30 cellular contexts compared by ENCODE assay signal in genomic region chr19:51029718-51030117, GRCh38. TPM values are rescaled to one million over a fixed set of nuclear protein-coding genes. Genes with fewer than 3 reads are reported as not detected.
DNase-seq lines count a peak whose midpoint lies in the region; ATAC-seq, FAIRE-seq and TF ChIP-seq lines count a peak whose summit lies in the region.
"Had no signal": no experiment of that assay in that cellular context is flagged by ENCODE, and none has a peak within 500 bp of the region (broad histone marks: within the 10 kb centered on the region; RNA-seq: fewer than 3 reads in every experiment).

No MANE protein-coding gene starts in this region.

- no peaks in the 10 kb centered on the region for H3K79me2 ChIP-seq in K562 (ENCODE audit: control insufficient read depth, insufficient read depth, low read length)

- POLR2A ChIA-PET in K562 (lab: Yijun Ruan, JAX): no interaction called here

- peak; percentile 19 for FAIRE-seq in K562 (lab: Jason Lieb, UNC)
- FAIRE-seq: D721Med, GM18507, keratinocyte, small intestine, urothelium cell line had no signal

- in situ Hi-C loops in K562 (cut with MboI): no loop called here

- peak; percentile 77 for DNase-seq in NCI-H2029 (lab: John Stamatoyannopoulos, UW)
- no peak for DNase-seq in NCI-H2029 treated with DMSO at 0.1 percent for 48 hours (lab: John Stamatoyannopoulos, UW)
- DNase-seq in NB4 (ENCODE audit: low read depth): peak; percentile 25
- peak; percentile 18 to 68 (median 64) for DNase-seq in K562 (ENCODE audit: extremely low read depth in 1 of 4, low spot score in 3 of 4)
- DNase-seq in sigmoid colon: peak; percentile 10
- DNase-seq in HPDE6-E6E7 (ENCODE audit: extremely low spot score): no peak
- DNase-seq: activated B cell treated with CpG ODN at 0.5 μM for 24 hours; activated CD4-positive, alpha-beta T cell treated with anti-CD3 and anti-CD28 coated beads, Interleukin-2, amount 50 U/mL, for 4 hours; activated T-cell treated with anti-CD3 and anti-CD28 coated beads, Interleukin-2, amount 50 U/mL, for 48 hours; central memory CD4-positive, alpha-beta T cell; H9; left ventricle myocardium inferior; MG63; NCI-H2081 treated with DMSO at 0.1 percent for 48 hours; NCI-H446 treated with DMSO at 0.1 percent for 48 hours; small intestine; stimulated activated naive CD8-positive, alpha-beta T cell treated with anti-CD3 and anti-CD28 coated beads, Interleukin-15, Interleukin-2, amounts not matched to agents 100 U/mL and 50 U/mL, for 24 hours had no signal

- intact Hi-C loops in K562 (cut with micrococcal nuclease): no loop called here
- intact Hi-C loops in sigmoid colon (cut with DNase I): no loop called here

- TF ChIP-seq RAD21 in K562 (CRISPR knock-in tag; conservative IDR thresholded peaks at IDR 0.05 in 1 of 2, IDR thresholded peaks at IDR 0.05 in 1 of 2): no peak

- H3K9me1 ChIP-seq in K562 (ENCODE audit: control insufficient read depth, insufficient read depth, low read length): peaks cover 2% of the 10 kb centered on the region

- BruUV-seq in K562 (replicated peaks; lab: Mats Ljungman, UMichigan): no TSS peak

- H3K9ac ChIP-seq in K562 (ENCODE audit: insufficient read depth in 1 of 2, low read depth in 2 of 2, low read length in 2 of 2): no peak overlapping the region

- TF ChIP-seq CTCF in NB4 (IDR thresholded peaks at IDR 0.05; ENCODE audit: low read depth, low read length) (no peak), K562 (IDR thresholded peaks at IDR 0.05 in 2 of 3, conservative IDR thresholded peaks at IDR 0.05 in 1 of 3; ENCODE audit: insufficient read depth in 2 of 3, low read depth in 1 of 3, low read length in 3 of 3) (no peak), sigmoid colon (IDR thresholded peaks at IDR 0.05) (no peak)

- H3K4me2 ChIP-seq in K562 (ENCODE audit: insufficient read depth, low read length): no peak overlapping the region

- H3K36me3 ChIP-seq in K562 (ENCODE audit: control insufficient read depth, insufficient read depth, low read length): no peaks in the 10 kb centered on the region
- H3K36me3 ChIP-seq in sigmoid colon: no peaks in the 10 kb centered on the region
- H3K36me3 ChIP-seq: left ventricle myocardium inferior, MG63, SJSA1 had no signal

- no peak overlapping the region for H3K4me3 ChIP-seq in NB4 (ENCODE audit: low read depth, low read length)
- no peak overlapping the region for H3K4me3 ChIP-seq in K562
- H3K4me3 ChIP-seq in sigmoid colon: no peak overlapping the region
- H3K4me3 ChIP-seq: left ventricle myocardium inferior, MG63, SJSA1 had no signal

- H3K4me1 ChIP-seq in K562 (replicated peaks in 1 of 2; ENCODE audit: control insufficient read depth in 2 of 2, insufficient read depth in 2 of 2, low read length in 2 of 2) (peaks cover 0 to 14% of the 10 kb centered on the region in 2 experiments; a peak in 2 of 5 replicates), sigmoid colon (no peaks in the 10 kb centered on the region)
- H3K4me1 ChIP-seq: left ventricle myocardium inferior, SJSA1 had no signal

- TF ChIP-seq EP300 in K562 (IDR thresholded peaks at IDR 0.05; ENCODE audit: low read length) (no peak), sigmoid colon (IDR thresholded peaks at IDR 0.05) (no peak)

- no peaks in the 10 kb centered on the region for H4K20me1 ChIP-seq in K562 (replicated peaks; ENCODE audit: control insufficient read depth, insufficient read depth, low read length)

- CTCF ChIA-PET in K562 (lab: Yijun Ruan, JAX; ENCODE audit: low intra/inter-chr PET ratio): interaction anchor here (0.6 kb wide), 1 partner anchor 360 kb away, joined by 5 read pairs; no protein-coding TSS in a partner anchor

- 3% methylated on average over 2 of the region's 2 CpGs for WGBS in K562 (ENCODE audit: insufficient coverage, low coverage, missing lambda C conversion rate)
- 72 to 78% methylated on average over 2 of the region's 2 CpGs for WGBS in sigmoid colon, 2 donors

- H3K27ac ChIP-seq in K562 (ENCODE audit: extremely low read depth, low read depth, low read length): no peak overlapping the region
- H3K27ac ChIP-seq in sigmoid colon: no peak overlapping the region
- H3K27ac ChIP-seq: left ventricle myocardium inferior, RWPE1, SJSA1 had no signal

- H3K27me3 ChIP-seq in K562 (ENCODE audit: control insufficient read depth in 2 of 2, insufficient read depth in 2 of 2, low read length in 2 of 2) (peaks cover 13 to 61% of the 10 kb centered on the region in 2 experiments; a peak in 4 of 5 replicates), sigmoid colon (peaks cover 0 to 62% (median 16%) of the 10 kb centered on the region in 3 donors)

- ATAC-seq in K562: peak; percentile 80
- ATAC-seq in HG02938 (IDR thresholded peaks at IDR 0.05; ENCODE audit: unreplicated experiment): no peak
- ATAC-seq in HG03469 (IDR thresholded peaks at IDR 0.05; ENCODE audit: unreplicated experiment): no peak
- ATAC-seq: stimulated activated naive CD8-positive, alpha-beta T cell treated with anti-CD3 and anti-CD28 coated beads, Interleukin-15, Interleukin-2, amounts not matched to agents 100 U/mL and 50 U/mL, for 24 hours had no signal

- H3K9me3 ChIP-seq in K562 (replicated peaks; ENCODE audit: control insufficient read depth, insufficient read depth, low read depth, low read length) (no peaks in the 10 kb centered on the region), sigmoid colon (no peaks in the 10 kb centered on the region)
- H3K9me3 ChIP-seq: left ventricle myocardium inferior, MG63, SJSA1 had no signal

- no peak overlapping the region for H2AFZ ChIP-seq in K562 (ENCODE audit: low read depth, low read length)

- TF ChIP-seq POLR2A in NB4 (IDR thresholded peaks at IDR 0.05; ENCODE audit: extremely low read depth, insufficient read length) (no peak), K562 (conservative IDR thresholded peaks at IDR 0.05) (no peak), sigmoid colon (IDR thresholded peaks at IDR 0.05) (no peak)

RNA-seq across cellular contexts. Expression of gene KLK11, which starts 3.3 kb away (rescaled TPM):
- total RNA-seq in K562 (2011; cell fraction: chromatin; rRNA removed; ENCODE audit: low replicate concordance): not detected in 2 replicates
- not detected in 2 replicates for total RNA-seq in K562 (2011; cell fraction: nucleolus; rRNA removed)
- total RNA-seq in K562 (2011; cell fraction: nucleoplasm; rRNA removed): not detected in 2 replicates
- not detected in 2 replicates for total RNA-seq in K562 (2014; rRNA removed)
- not detected in 2 replicates for total RNA-seq in K562 (2014; rRNA removed; fragmentation: Illumina TruSeq; extraction: Trizol)
- total RNA-seq in K562 (2015; rRNA removed; fragmentation: Illumina TruSeq; extraction: Trizol): not detected in 2 replicates
- total RNA-seq in K562 (2021): not detected in 2 replicates
- polyA plus RNA-seq in K562 (2011; rRNA removed): not detected in 2 replicates
- not detected in 2 replicates for polyA plus RNA-seq in K562 (2011; cell fraction: cytosol; rRNA removed)
- polyA plus RNA-seq in K562 (2011; cell fraction: nucleus; rRNA removed): not detected in 2 replicates
- not detected in 2 replicates for polyA plus RNA-seq in K562 (2012)
- not detected in 2 replicates for polyA plus RNA-seq in K562 (2014; fragmentation: Illumina TruSeq; extraction: Trizol)
- not detected for polyA plus RNA-seq in K562 (2014; fragmentation: Nextera tagmentation; extraction: Ambion mirVana)
- not detected in 2 replicates for polyA plus RNA-seq in K562 (2014; rRNA removed)
- not detected in 2 replicates for polyA minus RNA-seq in K562 (2011; rRNA and poly(A)+ RNA removed)
- not detected in 2 replicates for polyA minus RNA-seq in K562 (2011; cell fraction: cytosol; rRNA and poly(A)+ RNA removed)
- polyA minus RNA-seq in K562 (2011; cell fraction: nucleus; rRNA and poly(A)+ RNA removed): not detected in 2 replicates
- under 1 TPM in 1 of 4 donors, not detected in 3; 0.71 TPM for total RNA-seq in sigmoid colon
- polyA plus RNA-seq in sigmoid colon: under 1 TPM in 1 of 3 donors, not detected in 2; 0.76 TPM
- total RNA-seq: A172; activated B cell treated with CpG ODN at 0.5 μM for 24 hours; fibroblast of villous mesenchyme; H9; left ventricle myocardium inferior; myocyte; SJSA1; T-helper 1 cell treated with Interleukin-12 subunit alpha and Interleukin-12 subunit beta and Interleukin-4 antibody, amounts not matched to agents 30 ng/mL and 1 ng/mL, for 36 hours had no signal
- polyA plus RNA-seq: IgD-negative memory B cell had no signal

RNA-seq across cellular contexts. Expression of gene KLK12, which starts 5.1 kb away (rescaled TPM):
- total RNA-seq in K562 (2011; cell fraction: chromatin; rRNA removed; ENCODE audit: low replicate concordance): not detected in 2 replicates
- not detected in 2 replicates for total RNA-seq in K562 (2011; cell fraction: nucleolus; rRNA removed)
- total RNA-seq in K562 (2011; cell fraction: nucleoplasm; rRNA removed): not detected in 2 replicates
- not detected in 2 replicates for total RNA-seq in K562 (2014; rRNA removed)
- not detected in 2 replicates for total RNA-seq in K562 (2014; rRNA removed; fragmentation: Illumina TruSeq; extraction: Trizol)
- not detected in 2 replicates for total RNA-seq in K562 (2015; rRNA removed; fragmentation: Illumina TruSeq; extraction: Trizol)
- total RNA-seq in K562 (2021): not detected in 2 replicates
- polyA plus RNA-seq in K562 (2011; rRNA removed): not detected in 2 replicates
- not detected in 2 replicates for polyA plus RNA-seq in K562 (2011; cell fraction: cytosol; rRNA removed)
- not detected in 2 replicates for polyA plus RNA-seq in K562 (2011; cell fraction: nucleus; rRNA removed)
- polyA plus RNA-seq in K562 (2012): not detected in 2 replicates
- not detected in 2 replicates for polyA plus RNA-seq in K562 (2014; fragmentation: Illumina TruSeq; extraction: Trizol)
- not detected for polyA plus RNA-seq in K562 (2014; fragmentation: Nextera tagmentation; extraction: Ambion mirVana)
- polyA plus RNA-seq in K562 (2014; rRNA removed): not detected in 2 replicates
- polyA minus RNA-seq in K562 (2011; rRNA and poly(A)+ RNA removed): not detected in 2 replicates
- polyA minus RNA-seq in K562 (2011; cell fraction: cytosol; rRNA and poly(A)+ RNA removed): not detected in 2 replicates
- polyA minus RNA-seq in K562 (2011; cell fraction: nucleus; rRNA and poly(A)+ RNA removed): not detected in 2 replicates
- total RNA-seq in sigmoid colon: not detected
- polyA plus RNA-seq in sigmoid colon: 1 to 10 TPM in 1 of 3 donors, not detected in 2; 2.6 TPM
- total RNA-seq: A172; activated B cell treated with CpG ODN at 0.5 μM for 24 hours; fibroblast of villous mesenchyme; H9; left ventricle myocardium inferior; myocyte; SJSA1; T-helper 1 cell treated with Interleukin-12 subunit alpha and Interleukin-12 subunit beta and Interleukin-4 antibody, amounts not matched to agents 30 ng/mL and 1 ng/mL, for 36 hours had no signal
- polyA plus RNA-seq: IgD-negative memory B cell, keratinocyte had no signal

RNA-seq across cellular contexts. Expression of gene KLK10, which starts 10.2 kb away (rescaled TPM):
- total RNA-seq in K562 (2011; cell fraction: chromatin; rRNA removed; ENCODE audit: low replicate concordance): not detected in 2 replicates
- total RNA-seq in K562 (2011; cell fraction: nucleolus; rRNA removed): not detected in 2 replicates
- 0.46 TPM in 1 of 2 replicates, not detected in the other for total RNA-seq in K562 (2011; cell fraction: nucleoplasm; rRNA removed)
- total RNA-seq in K562 (2014; rRNA removed) (not detected in 2 replicates), K562 (2014; rRNA removed; fragmentation: Illumina TruSeq; extraction: Trizol) (not detected in 2 replicates), K562 (2015; rRNA removed; fragmentation: Illumina TruSeq; extraction: Trizol) (not detected in 2 replicates), K562 (2021) (0.11 TPM in 1 of 2 replicates, not detected in the other), sigmoid colon (1 to 10 TPM in 1 of 4 donors, under 1 TPM in 1, not detected in 2; 0.82 to 2.5 TPM)
- polyA plus RNA-seq in K562 (2011; rRNA removed) (not detected in 2 replicates), K562 (2014; fragmentation: Illumina TruSeq; extraction: Trizol) (not detected in 2 replicates), K562 (2014; fragmentation: Nextera tagmentation; extraction: Ambion mirVana) (not detected), K562 (2014; rRNA removed) (not detected in 2 replicates), sigmoid colon (under 1 TPM; 0.60 to 0.69 (median 0.67) TPM)
- polyA plus RNA-seq in K562 (2011; cell fraction: cytosol; rRNA removed): 0.18 TPM in 1 of 2 replicates, not detected in the other
- not detected in 2 replicates for polyA plus RNA-seq in K562 (2011; cell fraction: nucleus; rRNA removed)
- 0.03 and 0.08 TPM in 2 replicates for polyA plus RNA-seq in K562 (2012)
- polyA minus RNA-seq in K562 (2011; rRNA and poly(A)+ RNA removed): not detected in 2 replicates
- not detected in 2 replicates for polyA minus RNA-seq in K562 (2011; cell fraction: cytosol; rRNA and poly(A)+ RNA removed)
- polyA minus RNA-seq in K562 (2011; cell fraction: nucleus; rRNA and poly(A)+ RNA removed): not detected in 2 replicates
- total RNA-seq: A172; activated B cell treated with CpG ODN at 0.5 μM for 24 hours; fibroblast of villous mesenchyme; left ventricle myocardium inferior; myocyte; SJSA1; T-helper 1 cell treated with Interleukin-12 subunit alpha and Interleukin-12 subunit beta and Interleukin-4 antibody, amounts not matched to agents 30 ng/mL and 1 ng/mL, for 36 hours had no signal
- polyA plus RNA-seq: IgD-negative memory B cell had no signal

RNA-seq across cellular contexts. Expression of gene KLK8, which starts 28.3 kb away (rescaled TPM):
- total RNA-seq in K562 (2011; cell fraction: chromatin; rRNA removed; ENCODE audit: low replicate concordance): 0.93 TPM in 1 of 2 replicates, not detected in the other
- 0.66 and 2.2 TPM in 2 replicates for total RNA-seq in K562 (2011; cell fraction: nucleolus; rRNA removed)
- 1.2 and 3.7 TPM in 2 replicates for total RNA-seq in K562 (2011; cell fraction: nucleoplasm; rRNA removed)
- 0.45 TPM in 1 of 2 replicates, not detected in the other for total RNA-seq in K562 (2014; rRNA removed)
- total RNA-seq in K562 (2014; rRNA removed; fragmentation: Illumina TruSeq; extraction: Trizol): 0.40 TPM in 1 of 2 replicates, not detected in the other
- total RNA-seq in K562 (2015; rRNA removed; fragmentation: Illumina TruSeq; extraction: Trizol): 0.41 and 0.76 TPM in 2 replicates
- 1.4 TPM in 2 replicates for total RNA-seq in K562 (2021)
- 0.62 and 0.79 TPM in 2 replicates for polyA plus RNA-seq in K562 (2011; rRNA removed)
- 0.65 and 1.9 TPM in 2 replicates for polyA plus RNA-seq in K562 (2011; cell fraction: cytosol; rRNA removed)
- polyA plus RNA-seq in K562 (2011; cell fraction: nucleus; rRNA removed): 0.72 and 2.0 TPM in 2 replicates
- polyA plus RNA-seq in K562 (2012): 1.6 and 3.0 TPM in 2 replicates
- 0.44 and 0.49 TPM in 2 replicates for polyA plus RNA-seq in K562 (2014; fragmentation: Illumina TruSeq; extraction: Trizol)
- 1 to 10 TPM in 1 of 2 experiments, under 1 TPM in 1; 0.37 to 1.7 TPM for polyA plus RNA-seq in K562 (2014; fragmentation: Nextera tagmentation; extraction: Ambion mirVana)
- 1.1 and 1.4 TPM in 2 replicates for polyA plus RNA-seq in K562 (2014; rRNA removed)
- polyA minus RNA-seq in K562 (2011; rRNA and poly(A)+ RNA removed): not detected in 2 replicates
- not detected in 2 replicates for polyA minus RNA-seq in K562 (2011; cell fraction: cytosol; rRNA and poly(A)+ RNA removed)
- polyA minus RNA-seq in K562 (2011; cell fraction: nucleus; rRNA and poly(A)+ RNA removed): 0.67 TPM in 1 of 2 replicates, not detected in the other
- total RNA-seq in sigmoid colon: not detected
- not detected for polyA plus RNA-seq in sigmoid colon
- total RNA-seq: A172; activated B cell treated with CpG ODN at 0.5 μM for 24 hours; fibroblast of villous mesenchyme; left ventricle myocardium inferior; myocyte; SJSA1; T-helper 1 cell treated with Interleukin-12 subunit alpha and Interleukin-12 subunit beta and Interleukin-4 antibody, amounts not matched to agents 30 ng/mL and 1 ng/mL, for 36 hours had no signal
- polyA plus RNA-seq: IgD-negative memory B cell had no signal

RNA-seq across cellular contexts. Expression of gene KLK13, which starts 35.2 kb away (rescaled TPM):
- 2.4 and 5.3 TPM in 2 replicates for total RNA-seq in K562 (2011; cell fraction: chromatin; rRNA removed; ENCODE audit: low replicate concordance)
- 5.7 and 6.5 TPM in 2 replicates for total RNA-seq in K562 (2011; cell fraction: nucleolus; rRNA removed)
- 6.5 and 8.0 TPM in 2 replicates for total RNA-seq in K562 (2011; cell fraction: nucleoplasm; rRNA removed)
- total RNA-seq in K562 (2014; rRNA removed) (1.3 and 2.5 TPM in 2 replicates), K562 (2014; rRNA removed; fragmentation: Illumina TruSeq; extraction: Trizol) (1.5 and 1.7 TPM in 2 replicates), K562 (2015; rRNA removed; fragmentation: Illumina TruSeq; extraction: Trizol) (0.64 and 0.72 TPM in 2 replicates), K562 (2021) (2.8 and 4.7 TPM in 2 replicates), sigmoid colon (not detected)
- polyA plus RNA-seq in K562 (2011; rRNA removed) (2.9 and 9.0 TPM in 2 replicates), K562 (2014; fragmentation: Illumina TruSeq; extraction: Trizol) (3.8 and 4.4 TPM in 2 replicates), K562 (2014; fragmentation: Nextera tagmentation; extraction: Ambion mirVana) (1 to 10 TPM in 1 of 2 experiments, under 1 TPM in 1; 0.84 to 2.3 TPM), K562 (2014; rRNA removed) (1.3 and 2.3 TPM in 2 replicates), sigmoid colon (under 1 TPM in 2 of 3 donors, not detected in 1; 0.58 to 0.60 TPM)
- 3.9 and 15.9 TPM in 2 replicates for polyA plus RNA-seq in K562 (2011; cell fraction: cytosol; rRNA removed)
- polyA plus RNA-seq in K562 (2011; cell fraction: nucleus; rRNA removed): 2.0 and 10.9 TPM in 2 replicates
- 2.4 and 2.9 TPM in 2 replicates for polyA plus RNA-seq in K562 (2012)
- polyA minus RNA-seq in K562 (2011; rRNA and poly(A)+ RNA removed): 0.96 and 4.0 TPM in 2 replicates
- 2.5 and 5.7 TPM in 2 replicates for polyA minus RNA-seq in K562 (2011; cell fraction: cytosol; rRNA and poly(A)+ RNA removed)
- 0.44 and 1.6 TPM in 2 replicates for polyA minus RNA-seq in K562 (2011; cell fraction: nucleus; rRNA and poly(A)+ RNA removed)
- total RNA-seq: A172; activated B cell treated with CpG ODN at 0.5 μM for 24 hours; fibroblast of villous mesenchyme; left ventricle myocardium inferior; myocyte; SJSA1; T-helper 1 cell treated with Interleukin-12 subunit alpha and Interleukin-12 subunit beta and Interleukin-4 antibody, amounts not matched to agents 30 ng/mL and 1 ng/mL, for 36 hours had no signal
- polyA plus RNA-seq: IgD-negative memory B cell had no signal

Comparison
In these comparisons a context has a peak if more than half of its experiments do, and no peak if none do; other contexts are left out.
1. DNase-seq: peak in NCI-H2029 (single experiment), NB4 (single experiment), K562 (4 of 4) and sigmoid colon (single experiment); none in NCI-H2029 treated with DMSO at 0.1 percent for 48 hours (single experiment) and HPDE6-E6E7 (single experiment).